Comparison of ENCODE assay signal across 1 cellular context in the genomic region with DNA sequence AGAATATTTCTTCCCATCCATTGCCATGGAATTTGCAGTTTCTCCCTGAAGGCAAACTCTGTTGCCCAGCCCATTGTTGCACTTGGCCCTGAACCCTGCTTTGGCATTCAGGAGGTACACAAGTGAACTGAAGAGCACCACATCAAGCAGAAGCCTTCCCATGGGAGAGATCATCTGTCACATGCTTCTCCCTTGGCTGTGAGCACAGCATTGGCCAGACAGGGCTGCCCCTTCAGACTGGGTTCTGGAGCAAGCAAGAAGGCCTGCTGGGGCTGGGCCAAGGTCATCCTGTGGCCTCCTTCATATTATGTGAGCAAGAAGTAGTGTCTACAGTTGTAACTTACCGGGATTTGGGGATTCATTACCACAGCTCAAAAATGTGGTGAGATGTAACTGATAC.
TF ChIP-seq lines count a peak whose summit lies in the region.

No MANE protein-coding gene starts in this region.

TF ChIP-seq in H1, 55 proteins besides CTCF, POLR2A, EP300 and RAD21 (continued from another document):
- TF ChIP-seq CTBP2 (IDR thresholded peaks at IDR 0.05; ENCODE audit: borderline replicate concordance, insufficient read depth, insufficient read length, low read length) (no peak), NRF1 (IDR thresholded peaks at IDR 0.05; ENCODE audit: low read depth, low read length) (no peak), SP1 (IDR thresholded peaks at IDR 0.05; ENCODE audit: low read depth, low read length) (no peak), BACH1 (IDR thresholded peaks at IDR 0.05; ENCODE audit: low read length) (no peak), EGR1 (IDR thresholded peaks at IDR 0.05; ENCODE audit: borderline replicate concordance, low read depth, low read length) (no peak)
TF ChIP-seq in H1: peak in this region for 0.
